8 cellular contexts compared by ENCODE assay signal in genomic region chr16:30874821-30875717, GRCh38. TPM values are rescaled to one million over a fixed set of nuclear protein-coding genes. Genes with fewer than 3 reads are reported as not detected.
A peak's percentile ranks its signal among the peaks of the same experiment; 100 is the strongest.
DNase-seq lines count a peak whose midpoint lies in the region; ATAC-seq and TF ChIP-seq lines count a peak whose summit lies in the region.

No MANE protein-coding gene starts in this region.

- peaks cover 28% of the 10 kb centered on the region for H3K36me3 Mint-ChIP-seq in activated T-helper 2 cell treated with anti-CD3 and anti-CD28 coated beads, Interferon-gamma antibody, Interleukin-2, Interleukin-4, amounts not matched to agents 10 μg/mL and 5 μg/mL and 100 μg/mL, durations not matched to agents 14 hours and 24 hours and 36 hours (ENCODE audit: low read depth)
- H3K36me3 Mint-ChIP-seq in natural killer cell: no peaks in the 10 kb centered on the region

- H3K9me3 Mint-ChIP-seq in activated T-helper 2 cell treated with anti-CD3 and anti-CD28 coated beads, Interferon-gamma antibody, Interleukin-2, Interleukin-4, amounts not matched to agents 10 μg/mL and 5 μg/mL and 100 μg/mL, durations not matched to agents 14 hours and 24 hours and 36 hours: no peaks in the 10 kb centered on the region
- H3K9me3 Mint-ChIP-seq in natural killer cell: no peaks in the 10 kb centered on the region

- H3K27me3 ChIP-seq in DND-41 (ENCODE audit: insufficient read depth, low read length, poor library complexity): no peaks in the 10 kb centered on the region
- no peaks in the 10 kb centered on the region for H3K27me3 ChIP-seq in KMS-11 (ENCODE audit: insufficient read depth, low read depth)

- H3K27me3 Mint-ChIP-seq in activated T-helper 2 cell treated with anti-CD3 and anti-CD28 coated beads, Interferon-gamma antibody, Interleukin-2, Interleukin-4, amounts not matched to agents 10 μg/mL and 5 μg/mL and 100 μg/mL, durations not matched to agents 14 hours and 24 hours and 36 hours (ENCODE audit: low read depth): no peaks in the 10 kb centered on the region
- no peaks in the 10 kb centered on the region for H3K27me3 Mint-ChIP-seq in natural killer cell (ENCODE audit: low read depth in 2 of 2)

- peak; percentile 88 for ATAC-seq in DND-41 (ENCODE audit: insufficient read depth, low read depth)
- peak; percentile 80 for ATAC-seq in GM21737 (IDR thresholded peaks at IDR 0.05; ENCODE audit: unreplicated experiment)
- peak; percentile 69 to 94 (median 86) for ATAC-seq in natural killer cell

- intact Hi-C loops in activated T-helper 2 cell treated with anti-CD3 and anti-CD28 coated beads, Interferon-gamma antibody, Interleukin-2, Interleukin-4, amounts not matched to agents 10 μg/mL and 5 μg/mL and 100 μg/mL, durations not matched to agents 14 hours and 24 hours and 36 hours (cut with micrococcal nuclease): loop anchor here (1.0 to 2.0 kb wide), 4 partner anchors 19 to 127 kb away; partner anchors contain the start of genes BCL7C and PHKG2
- intact Hi-C loops in natural killer cell (cut with micrococcal nuclease): loop anchor here (2.0 to 5.0 kb wide), 3 partner anchors 28 to 48 kb away; partner anchors contain the start of gene FBXL19

- DNase-seq in DND-41: peak; percentile 93
- peak; percentile 93 for DNase-seq in RKO (ENCODE audit: low spot score)
- peak; percentile 83 for DNase-seq in activated T-helper 2 cell treated with anti-CD3 and anti-CD28 coated beads, Interferon-gamma antibody, Interleukin-2, Interleukin-4, amounts not matched to agents 10 μg/mL and 5 μg/mL and 100 μg/mL, durations not matched to agents 14 hours and 24 hours and 36 hours (ENCODE audit: low spot score)
- peak; percentile 84 for DNase-seq in fibroblast of peridontal ligament (ENCODE audit: extremely low read depth)
- DNase-seq in natural killer cell: peak; percentile 89
- peak; percentile 73 to 87 (median 78) for DNase-seq in stimulated activated naive CD4-positive, alpha-beta T cell (lab: John Stamatoyannopoulos, UW)

- peak overlapping the region; percentile 86 for H3K27ac Mint-ChIP-seq in activated T-helper 2 cell treated with anti-CD3 and anti-CD28 coated beads, Interferon-gamma antibody, Interleukin-2, Interleukin-4, amounts not matched to agents 10 μg/mL and 5 μg/mL and 100 μg/mL, durations not matched to agents 14 hours and 24 hours and 36 hours
- H3K27ac Mint-ChIP-seq in natural killer cell: peak overlapping the region; percentile 92 to 99

- H2AFZ ChIP-seq in DND-41 (ENCODE audit: low read depth, low read length) (peak overlapping the region; percentile 96), KMS-11 (ENCODE audit: low read depth) (peak overlapping the region; percentile 93)

- H3K36me3 ChIP-seq in DND-41 (ENCODE audit: insufficient read depth, low read length) (peaks cover 6% of the 10 kb centered on the region; the same call in 1 of the 2 replicates), KMS-11 (ENCODE audit: insufficient read depth) (no peaks in the 10 kb centered on the region)

- TF ChIP-seq CTCF in DND-41 (IDR thresholded peaks at IDR 0.05; ENCODE audit: borderline replicate concordance, extremely low read depth, low read length, poor library complexity, severe bottlenecking): peak; percentile 3
- no peak for TF ChIP-seq CTCF in KMS-11 (conservative IDR thresholded peaks at IDR 0.05; ENCODE audit: low read depth, low read length)
- TF ChIP-seq CTCF in natural killer cell (IDR thresholded peaks at IDR 0.05): no peak

- H3K9ac ChIP-seq in DND-41 (ENCODE audit: low read depth, low read length) (peak overlapping the region; percentile 83), KMS-11 (peak overlapping the region; percentile 90)

- peak overlapping the region; percentile 48 to 83 for H3K4me3 ChIP-seq in DND-41 (ENCODE audit: low read depth in 1 of 2, low read length in 2 of 2)
- no peak overlapping the region for H3K4me3 ChIP-seq in KMS-11 (IDR thresholded peaks at IDR 0.05; ENCODE audit: insufficient read depth, low read depth, low read length)

- H3K4me1 ChIP-seq in DND-41 (ENCODE audit: insufficient read depth, low read length) (peaks cover 26% of the 10 kb centered on the region), KMS-11 (ENCODE audit: low read depth, poor library complexity, severe bottlenecking) (peaks cover 15% of the 10 kb centered on the region)

- H3K9me3 ChIP-seq in DND-41 (ENCODE audit: insufficient read depth, low read length, severe bottlenecking): no peaks in the 10 kb centered on the region

- H3K79me2 ChIP-seq in DND-41 (ENCODE audit: insufficient read depth, low read length): peaks cover 45% of the 10 kb centered on the region
- peaks cover 10% of the 10 kb centered on the region; the same call in 1 of the 2 replicates for H3K79me2 ChIP-seq in KMS-11 (ENCODE audit: insufficient read depth, low read depth)

- H3K27ac ChIP-seq in DND-41 (ENCODE audit: low read length) (peak overlapping the region; percentile 93), KMS-11 (peak overlapping the region; percentile 83)

- H3K4me3 Mint-ChIP-seq in activated T-helper 2 cell treated with anti-CD3 and anti-CD28 coated beads, Interferon-gamma antibody, Interleukin-2, Interleukin-4, amounts not matched to agents 10 μg/mL and 5 μg/mL and 100 μg/mL, durations not matched to agents 14 hours and 24 hours and 36 hours (ENCODE audit: low read depth): peak overlapping the region; percentile 96
- peak overlapping the region; percentile 97 for H3K4me3 Mint-ChIP-seq in natural killer cell

- H4K20me1 ChIP-seq in DND-41 (ENCODE audit: insufficient read depth, low read length): no peaks in the 10 kb centered on the region
- no peaks in the 10 kb centered on the region for H4K20me1 ChIP-seq in KMS-11 (ENCODE audit: insufficient read depth)

- peaks cover 24% of the 10 kb centered on the region for H3K4me1 Mint-ChIP-seq in activated T-helper 2 cell treated with anti-CD3 and anti-CD28 coated beads, Interferon-gamma antibody, Interleukin-2, Interleukin-4, amounts not matched to agents 10 μg/mL and 5 μg/mL and 100 μg/mL, durations not matched to agents 14 hours and 24 hours and 36 hours (ENCODE audit: low read depth)
- H3K4me1 Mint-ChIP-seq in natural killer cell: peaks cover 39 to 54% of the 10 kb centered on the region in 2 donors

- H3K4me2 ChIP-seq in DND-41 (ENCODE audit: insufficient read depth, low read length) (peak overlapping the region; percentile 76), KMS-11 (peak overlapping the region; percentile 83)

RNA-seq across cellular contexts. Expression of gene BCL7C, which starts 18.8 kb away (rescaled TPM):
- total RNA-seq in activated T-helper 2 cell treated with anti-CD3 and anti-CD28 coated beads, Interferon-gamma antibody, Interleukin-2, Interleukin-4, amounts not matched to agents 10 μg/mL and 5 μg/mL and 100 μg/mL, durations not matched to agents 14 hours and 24 hours and 36 hours: 26.8 and 27.1 TPM in 2 replicates
- 10 to 100 TPM; 25.1 to 28.5 (median 27.4) TPM for total RNA-seq in natural killer cell

RNA-seq across cellular contexts. Expression of gene CTF1, which starts 21.3 kb away (rescaled TPM):
- 0.21 and 0.30 TPM in 2 replicates for total RNA-seq in activated T-helper 2 cell treated with anti-CD3 and anti-CD28 coated beads, Interferon-gamma antibody, Interleukin-2, Interleukin-4, amounts not matched to agents 10 μg/mL and 5 μg/mL and 100 μg/mL, durations not matched to agents 14 hours and 24 hours and 36 hours
- under 1 TPM; 0.45 to 0.60 (median 0.47) TPM for total RNA-seq in natural killer cell

RNA-seq across cellular contexts. Expression of gene FBXL19, which starts 48.3 kb away (rescaled TPM):
- total RNA-seq in activated T-helper 2 cell treated with anti-CD3 and anti-CD28 coated beads, Interferon-gamma antibody, Interleukin-2, Interleukin-4, amounts not matched to agents 10 μg/mL and 5 μg/mL and 100 μg/mL, durations not matched to agents 14 hours and 24 hours and 36 hours: 34.4 and 34.6 TPM in 2 replicates
- total RNA-seq in natural killer cell: 10 to 100 TPM; 10.1 to 13.3 (median 12.4) TPM
